In genomic region chr1:156214024-156214748, GRCh38 we compare ENCODE assay signal across 1 cellular context.
TF ChIP-seq lines count a peak whose summit lies in the region.

No MANE protein-coding gene starts in this region.

TF ChIP-seq in K562, 482 proteins besides CTCF, POLR2A, EP300 and RAD21 (continued from another document):
- TF ChIP-seq MCM2 (IDR thresholded peaks at IDR 0.05; ENCODE audit: low read depth) (no peak), NFE2L1 (tag; IDR thresholded peaks at IDR 0.05; ENCODE audit: borderline replicate concordance, low read depth) (peak; percentile 88), TCF15 (CRISPR knock-in tag; IDR thresholded peaks at IDR 0.05) (no peak), ZNF551 (CRISPR knock-in tag; IDR thresholded peaks at IDR 0.05) (no peak), ID3 (CRISPR knock-in tag; IDR thresholded peaks at IDR 0.05) (no peak), ID3 (tag; IDR thresholded peaks at IDR 0.05) (no peak), BRD4 (IDR thresholded peaks at IDR 0.05) (no peak), EP400 (IDR thresholded peaks at IDR 0.05) (peak; percentile 17; the same call in 1 of the 2 replicates), ZNF75A (CRISPR knock-in tag; IDR thresholded peaks at IDR 0.05) (no peak), ZNF318 (IDR thresholded peaks at IDR 0.05; ENCODE audit: borderline replicate concordance in 1 of 2, low read depth in 1 of 2) (0 out of 4 replicates have a peak, but pooled peaks of 1 of the 2 experiments have one; percentile 55), SMC3 (conservative IDR thresholded peaks at IDR 0.05; ENCODE audit: insufficient read depth, low read depth, low read length) (no peak), SMARCE1 (IDR thresholded peaks at IDR 0.05) (peak; percentile 57), TBL1XR1 (IDR thresholded peaks at IDR 0.05; ENCODE audit: low read length in 2 of 2) (no peak), PKNOX1 (IDR thresholded peaks at IDR 0.05) (peak; percentile 63), ZSCAN29 (IDR thresholded peaks at IDR 0.05) (no peak), NFIC (IDR thresholded peaks at IDR 0.05) (no peak), EHMT2 (IDR thresholded peaks at IDR 0.05) (peak; percentile 63; the same call in 1 of the 2 replicates), HMG20A (CRISPR knock-in tag; conservative IDR thresholded peaks at IDR 0.05) (no peak), GATAD2B (IDR thresholded peaks at IDR 0.05; ENCODE audit: borderline replicate concordance) (no peak), SPI1 (IDR thresholded peaks at IDR 0.05; ENCODE audit: borderline replicate concordance, low read depth, low read length) (peak; percentile 46; the same call in 1 of the 2 replicates), POLR2G (IDR thresholded peaks at IDR 0.05; ENCODE audit: low read depth, low read length) (no peak), DNMT1 (IDR thresholded peaks at IDR 0.05) (no peak), HDGF (IDR thresholded peaks at IDR 0.05) (no peak), ZNF592 (IDR thresholded peaks at IDR 0.05) (peak; percentile 82), KAT2B (IDR thresholded peaks at IDR 0.05; ENCODE audit: low read depth, low read length) (no peak), ZKSCAN8 (CRISPR knock-in tag; IDR thresholded peaks at IDR 0.05) (0 out of 2 replicates have a peak, but pooled peaks have one; percentile 26), CBX1 (IDR thresholded peaks at IDR 0.05; ENCODE audit: low read depth) (no peak), LARP7 (IDR thresholded peaks at IDR 0.05) (no peak), SP2 (IDR thresholded peaks at IDR 0.05; ENCODE audit: extremely low read depth, low read depth, low read length, poor library complexity, severe bottlenecking) (no peak), ZNF24 (IDR thresholded peaks at IDR 0.05) (0 out of 2 replicates have a peak, but pooled peaks have one; percentile 27), FOXJ2 (tag; IDR thresholded peaks at IDR 0.05) (0 out of 2 replicates have a peak, but pooled peaks have one; percentile 18), CHD1 (IDR thresholded peaks at IDR 0.05; ENCODE audit: low read length) (no peak), ELK3 (CRISPR knock-in tag; IDR thresholded peaks at IDR 0.05) (no peak), TEAD2 (tag; IDR thresholded peaks at IDR 0.05) (0 out of 2 replicates have a peak, but pooled peaks have one; percentile 9)
